In the genomic region with DNA sequence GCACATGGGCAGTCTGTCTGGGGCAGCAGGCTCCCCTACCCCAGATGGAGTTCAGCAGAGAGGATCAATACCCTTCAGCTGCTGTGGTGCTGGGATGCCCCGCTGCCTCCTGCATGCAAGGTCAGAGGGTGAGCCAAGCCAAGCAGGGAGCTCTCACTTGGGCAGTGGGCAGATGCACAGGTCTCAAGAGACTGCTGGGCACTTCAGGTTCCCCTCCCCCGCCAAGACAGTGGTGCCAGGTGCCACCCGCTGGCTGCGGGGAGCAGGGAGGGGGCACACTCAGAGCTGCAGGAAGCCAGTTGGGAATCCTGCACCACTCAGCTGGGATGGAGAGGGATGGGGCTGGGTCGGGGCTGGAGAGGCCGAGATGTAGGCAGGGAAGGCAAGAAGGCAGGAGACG, we compare ENCODE assay signal across 25 cellular contexts. TPM values are rescaled to one million over a fixed set of nuclear protein-coding genes. Genes with fewer than 3 reads are reported as not detected.
A peak's percentile ranks its signal among the peaks of the same experiment; 100 is the strongest.
DNase-seq lines count a peak whose midpoint lies in the region; ATAC-seq and TF ChIP-seq lines count a peak whose summit lies in the region.
"Had no signal": no experiment of that assay in that cellular context is flagged by ENCODE, and none has a peak within 500 bp of the region (broad histone marks: within the 10 kb centered on the region; RNA-seq: fewer than 3 reads in every experiment).

No MANE protein-coding gene starts in this region.

- DNase-seq in DMS 273 (lab: John Stamatoyannopoulos, UW; ENCODE audit: unreplicated experiment) (peak; percentile 41), DMS 273 treated with DMSO at 0.1 percent for 48 hours (lab: John Stamatoyannopoulos, UW) (no peak), heart left ventricle (peak in 1 of 5 donors; percentile 47), left ventricle myocardium superior (no peak), left lobe of liver (ENCODE audit: low spot score) (no peak), breast epithelium (ENCODE audit: low spot score in 2 of 2) (no peak), lower leg skin (ENCODE audit: low spot score in 2 of 2) (no peak)
- DNase-seq: activated CD4-positive, alpha-beta T cell treated with anti-CD3 and anti-CD28 coated beads for 48 hours; activated CD8-positive, alpha-beta memory T cell treated with anti-CD3 and anti-CD28 coated beads, Interleukin-2, amount 50 U/mL, for 48 hours; activated naive CD8-positive, alpha-beta T cell treated with anti-CD3 and anti-CD28 coated beads, Interleukin-2, amount 10 ng/mL, durations not matched to agents 7 days and 5 days; effector CD4-positive, alpha-beta T cell; erythroblast; left lung; NCI-H1105 treated with DMSO at 0.1 percent for 48 hours; NCI-H2029; posterior cingulate gyrus; RPMI8226; stimulated activated naive CD8-positive, alpha-beta T cell treated with anti-CD3 and anti-CD28 coated beads, Interleukin-15, amount 100 ng/mL, for 72 hours; tibial artery had no signal

- H3K4me1 ChIP-seq in heart left ventricle (peaks cover 0 to 39% (median 27%) of the 10 kb centered on the region in 12 donors), breast epithelium (no peaks in the 10 kb centered on the region)

- intact Hi-C loops in heart left ventricle (cut with DNase I) = no loop called here
- intact Hi-C loops in left ventricle myocardium superior (cut with micrococcal nuclease) = no loop called here
- intact Hi-C loops in breast epithelium (cut with DNase I; ENCODE audit: low total_unique reads) = no loop called here
- intact Hi-C loops in lower leg skin (cut with DNase I; ENCODE audit: low total_unique reads) = loop anchor here (10.0 kb wide), 1 partner anchor 436 kb away; no protein-coding TSS in a partner anchor

- H3K4me3 ChIP-seq in heart left ventricle = no peak overlapping the region
- no peak overlapping the region for H3K4me3 ChIP-seq in breast epithelium
- H3K4me3 ChIP-seq in lower leg skin (ENCODE audit: low read depth, poor library complexity, severe bottlenecking) = no peak overlapping the region
- H3K4me3 ChIP-seq: GM23338, left lung, SK-N-MC, tibial artery had no signal

- 68 to 79% (median 71%) methylated on average over 7 of the region's 7 CpGs for WGBS in heart left ventricle, 4 donors
- 83 to 90% methylated on average over 4 to 7 of the region's 7 CpGs for WGBS in lower leg skin, 2 donors

- no peaks in the 10 kb centered on the region for H3K9me3 ChIP-seq in heart left ventricle
- H3K9me3 ChIP-seq in breast epithelium = no peaks in the 10 kb centered on the region
- H3K9me3 ChIP-seq: left lung, tibial artery had no signal

- ATAC-seq in heart left ventricle (peak in 3 of 4 donors; percentile 10 to 19 (median 10)), left ventricle myocardium superior (no peak), left lobe of liver (peak; percentile 10), GM18858 (IDR thresholded peaks at IDR 0.05; ENCODE audit: unreplicated experiment) (no peak)
- ATAC-seq: GM23338; left lung; natural killer cell treated with Interleukin-12 subunit alpha and Interleukin-12 subunit beta and Interleukin-15 and Interleukin-18, amount 100 ng/mL, for 72 hours had no signal

- H3K27me3 ChIP-seq in heart left ventricle (no peaks in the 10 kb centered on the region), breast epithelium (no peaks in the 10 kb centered on the region)
- H3K27me3 ChIP-seq: left lung, tibial artery had no signal

- H3K27ac ChIP-seq in heart left ventricle = peak overlapping the region in 10 of 12 donors; percentile 22 to 73 (median 54)
- no peak overlapping the region for H3K27ac ChIP-seq in breast epithelium
- H3K27ac ChIP-seq: 22Rv1, SK-N-MC, tibial artery had no signal

- TF ChIP-seq CTCF in heart left ventricle (IDR thresholded peaks at IDR 0.05) (no peak), breast epithelium (IDR thresholded peaks at IDR 0.05) (no peak), lower leg skin (IDR thresholded peaks at IDR 0.05) (no peak)

- H3K36me3 ChIP-seq in heart left ventricle (peaks cover 0 to 48% (median 23%) of the 10 kb centered on the region in 9 donors), breast epithelium (no peaks in the 10 kb centered on the region)

- TF ChIP-seq POLR2A in heart left ventricle (IDR thresholded peaks at IDR 0.05) (no peak), breast epithelium (IDR thresholded peaks at IDR 0.05) (no peak), lower leg skin (IDR thresholded peaks at IDR 0.05) (no peak)

RNA-seq across cellular contexts. Expression of a gene that starts 15.8 kb away (rescaled TPM):
- total RNA-seq in heart left ventricle = 10 to 100 TPM in 6 of 9 donors, 1 to 10 TPM in 3; 5.9 to 42.3 (median 10.8) TPM
- 10 to 100 TPM; 13.6 to 21.4 TPM for polyA plus RNA-seq in heart left ventricle
- total RNA-seq in left ventricle myocardium superior = 10.8 TPM
- 4.8 TPM for total RNA-seq in left lobe of liver
- 100 to 1,000 TPM in 2 of 3 donors, 10 to 100 TPM in 1; 62.1 to 129 (median 118) TPM for total RNA-seq in breast epithelium
- total RNA-seq in lower leg skin = 10 to 100 TPM; 29.8 to 35.5 (median 34.3) TPM
- polyA plus RNA-seq: IgD-negative memory B cell had no signal

RNA-seq across cellular contexts. Expression of a gene that starts 33.0 kb away (rescaled TPM):
- total RNA-seq in heart left ventricle (1 to 10 TPM in 5 of 9 donors, under 1 TPM in 4; 0.38 to 3.1 (median 1.4) TPM), left ventricle myocardium superior (1.1 TPM), left lobe of liver (1.5 TPM), breast epithelium (10 to 100 TPM in 2 of 3 donors, under 1 TPM in 1; 0.80 to 18.7 (median 18.0) TPM), lower leg skin (10 to 100 TPM in 3 of 4 donors, 1 to 10 TPM in 1; 9.8 to 20.9 (median 14.6) TPM)
- 1 to 10 TPM in 1 of 2 donors, under 1 TPM in 1; 0.72 to 2.2 TPM for polyA plus RNA-seq in heart left ventricle

RNA-seq across cellular contexts. Expression of a gene that starts 46.5 kb away (rescaled TPM):
- total RNA-seq in heart left ventricle (100 to 1,000 TPM in 1 of 9 donors, 10 to 100 TPM in 8; 50.4 to 114 (median 59.4) TPM), left ventricle myocardium superior (78.4 TPM), left lobe of liver (31.6 TPM), breast epithelium (10 to 100 TPM; 22.5 to 36.0 (median 26.2) TPM), lower leg skin (10 to 100 TPM; 58.7 to 73.1 (median 63.0) TPM)
- polyA plus RNA-seq in heart left ventricle = 10 to 100 TPM; 27.9 to 75.2 TPM

RNA-seq across cellular contexts. Expression of a gene that starts 58.5 kb away (rescaled TPM):
- 10 to 100 TPM; 39.1 to 68.7 (median 49.7) TPM for total RNA-seq in heart left ventricle
- polyA plus RNA-seq in heart left ventricle = 10 to 100 TPM; 72.7 to 95.9 TPM
- total RNA-seq in left ventricle myocardium superior = 58.7 TPM
- total RNA-seq in left lobe of liver = 20.9 TPM
- 10 to 100 TPM; 31.8 to 49.5 (median 39.7) TPM for total RNA-seq in breast epithelium
- 10 to 100 TPM; 21.0 to 32.2 (median 27.0) TPM for total RNA-seq in lower leg skin

Comparison
In these comparisons a context has a peak if more than half of its experiments do, and no peak if none do; other contexts are left out.
1. ATAC-seq: peak in heart left ventricle (3 of 4) and left lobe of liver (single experiment); none in left ventricle myocardium superior (single experiment) and GM18858 (single experiment).
2. H3K27ac ChIP-seq: peak in heart left ventricle (10 of 12); none in breast epithelium (0 of 2).